Comparison of ENCODE assay signal across 18 cellular contexts in the genomic region with DNA sequence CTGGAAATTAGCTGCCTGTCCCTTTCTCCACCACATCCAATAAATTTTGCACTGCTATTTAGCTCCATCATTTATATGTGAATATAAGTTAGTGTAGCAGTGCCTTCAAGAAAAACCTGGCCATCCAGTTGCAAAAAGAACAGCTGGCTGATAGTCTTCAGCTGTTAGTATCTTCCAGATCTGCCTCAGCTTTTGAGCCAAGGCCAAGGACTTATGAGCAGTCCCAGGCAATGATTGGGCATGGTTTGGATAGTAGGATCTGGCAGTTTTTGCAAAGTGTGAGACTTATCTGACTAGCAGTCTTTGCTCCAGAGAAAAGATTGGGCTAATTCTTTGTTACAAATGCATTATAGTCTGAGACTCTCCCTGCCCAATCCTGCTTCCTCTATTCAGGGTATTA.
DNase-seq lines count a peak whose midpoint lies in the region; ATAC-seq and TF ChIP-seq lines count a peak whose summit lies in the region.
"Had no signal": no experiment of that assay in that cellular context is flagged by ENCODE, and none has a peak within 500 bp of the region (broad histone marks: within the 10 kb centered on the region; RNA-seq: fewer than 3 reads in every experiment).

No MANE protein-coding gene starts in this region.

- H3K9ac ChIP-seq in Loucy (ENCODE audit: low read depth, low read length, poor library complexity, severe bottlenecking) (no peak overlapping the region), fibroblast of lung (ENCODE audit: insufficient read depth, low read length) (no peak overlapping the region)

- ATAC-seq in activated CD8-positive, alpha-beta memory T cell treated with anti-CD3 and anti-CD28 coated beads, Interleukin-2, amount 10 ng/mL, durations not matched to agents 7 days and 5 days, result no peak

- no peak overlapping the region for H3K4me2 ChIP-seq in Loucy (ENCODE audit: low read depth, low read length, poor library complexity, severe bottlenecking)
- no peak overlapping the region for H3K4me2 ChIP-seq in fibroblast of lung (ENCODE audit: extremely low read depth, insufficient read depth, low read length)

- H3K9me2 ChIP-seq in Loucy (replicated peaks; ENCODE audit: low read depth, low read length), result no peaks in the 10 kb centered on the region

- H3K27me3 ChIP-seq in Loucy (ENCODE audit: insufficient read depth, low read length, poor library complexity, severe bottlenecking) (no peaks in the 10 kb centered on the region), fibroblast of lung (ENCODE audit: control insufficient read depth, insufficient read depth, low read length) (no peaks in the 10 kb centered on the region)

- no peaks in the 10 kb centered on the region for H3K27me3 Mint-ChIP-seq in mesothelial cell of epicardium (ENCODE audit: low read depth)
- H3K27me3 Mint-ChIP-seq in activated CD8-positive, alpha-beta memory T cell treated with anti-CD3 and anti-CD28 coated beads, Interleukin-2, amount 10 ng/mL, durations not matched to agents 7 days and 5 days, result no peaks in the 10 kb centered on the region

- H3K79me2 ChIP-seq in Loucy (ENCODE audit: insufficient read depth, low read length), result no peaks in the 10 kb centered on the region
- no peaks in the 10 kb centered on the region for H3K79me2 ChIP-seq in fibroblast of lung (ENCODE audit: control insufficient read depth, insufficient read depth, low read length)

- peak overlapping the region; percentile 68 for H2AFZ ChIP-seq in Loucy (ENCODE audit: low read length)
- no peak overlapping the region for H2AFZ ChIP-seq in fibroblast of lung (ENCODE audit: low read length)

- peaks cover 17% of the 10 kb centered on the region for H3K9me3 Mint-ChIP-seq in mesothelial cell of epicardium
- peaks cover 4% of the 10 kb centered on the region for H3K9me3 Mint-ChIP-seq in activated CD8-positive, alpha-beta memory T cell treated with anti-CD3 and anti-CD28 coated beads, Interleukin-2, amount 10 ng/mL, durations not matched to agents 7 days and 5 days (ENCODE audit: low read depth)

- peaks cover 53% of the 10 kb centered on the region for H3K4me1 Mint-ChIP-seq in mesothelial cell of epicardium
- no peaks in the 10 kb centered on the region for H3K4me1 Mint-ChIP-seq in activated CD8-positive, alpha-beta memory T cell treated with anti-CD3 and anti-CD28 coated beads, Interleukin-2, amount 10 ng/mL, durations not matched to agents 7 days and 5 days

- no peaks in the 10 kb centered on the region for H4K20me1 ChIP-seq in Loucy (ENCODE audit: insufficient read depth, low read length, poor library complexity, severe bottlenecking)
- no peaks in the 10 kb centered on the region for H4K20me1 ChIP-seq in fibroblast of lung (ENCODE audit: control insufficient read depth, extremely low read depth, insufficient read depth, low read length)

- peaks cover 18% of the 10 kb centered on the region for H3K36me3 Mint-ChIP-seq in mesothelial cell of epicardium
- H3K36me3 Mint-ChIP-seq in activated CD8-positive, alpha-beta memory T cell treated with anti-CD3 and anti-CD28 coated beads, Interleukin-2, amount 10 ng/mL, durations not matched to agents 7 days and 5 days, result no peaks in the 10 kb centered on the region

- no peaks in the 10 kb centered on the region for H3F3A ChIP-seq in Loucy (ENCODE audit: low read depth)

- H3K4me3 Mint-ChIP-seq in mesothelial cell of epicardium, result no peak overlapping the region
- no peak overlapping the region for H3K4me3 Mint-ChIP-seq in activated CD8-positive, alpha-beta memory T cell treated with anti-CD3 and anti-CD28 coated beads, Interleukin-2, amount 10 ng/mL, durations not matched to agents 7 days and 5 days

- peak overlapping the region; percentile 88 for H3K27ac Mint-ChIP-seq in mesothelial cell of epicardium
- no peak overlapping the region for H3K27ac Mint-ChIP-seq in activated CD8-positive, alpha-beta memory T cell treated with anti-CD3 and anti-CD28 coated beads, Interleukin-2, amount 10 ng/mL, durations not matched to agents 7 days and 5 days

- H3K36me3 ChIP-seq in Loucy (ENCODE audit: insufficient read depth, low read length) (no peaks in the 10 kb centered on the region; the same call in 1 of the 2 replicates), fibroblast of lung (ENCODE audit: control insufficient read depth, insufficient read depth, low read length) (no peaks in the 10 kb centered on the region)

- DNase-seq in AG10803 (ENCODE audit: low read depth), result peak; percentile 29
- DNase-seq in fibroblast of lung (ENCODE audit: low read depth in 2 of 2), result peak; percentile 6 to 73
- DNase-seq in mesothelial cell of epicardium (ENCODE audit: low spot score in 2 of 2, unreplicated experiment in 2 of 2), result no peak
- no peak for DNase-seq in cortex of kidney (lab: John Stamatoyannopoulos, UW)
- no peak for DNase-seq in stimulated activated CD4-positive, alpha-beta T cell treated with anti-CD3 and anti-CD28 coated beads, Interleukin-1b, Interleukin-23, amount 100 ng/mL, for 48 hours
- DNase-seq in activated CD8-positive, alpha-beta memory T cell treated with anti-CD3 and anti-CD28 coated beads, Interleukin-2, amount 10 ng/mL, durations not matched to agents 7 days and 5 days, result no peak
- no peak for DNase-seq in activated CD4-positive, alpha-beta T cell treated with anti-CD3 and anti-CD28 coated beads for 1 hour
- DNase-seq: C1 segment of cervical spinal cord, EL, KBM-7, NCI-H1092 treated with DMSO at 0.1 percent for 48 hours, NCI-H1694, NCI-H2107, NCI-H226, NCI-H526, RPMI8226 had no signal

- H3K4me1 ChIP-seq in Loucy (ENCODE audit: insufficient read depth, low read length, poor library complexity, severe bottlenecking) (peaks cover 6% of the 10 kb centered on the region), fibroblast of lung (ENCODE audit: control insufficient read depth, extremely low read depth, insufficient read depth, low read length) (no peaks in the 10 kb centered on the region)

- no peak overlapping the region for H3K27ac ChIP-seq in fibroblast of lung (ENCODE audit: insufficient read depth, low read length)
- H3K27ac ChIP-seq: 22Rv1 had no signal

- TF ChIP-seq CTCF in AG10803 (conservative IDR thresholded peaks at IDR 0.05; ENCODE audit: low read length) (no peak), Loucy (conservative IDR thresholded peaks at IDR 0.05; ENCODE audit: low read length) (no peak), fibroblast of lung (conservative IDR thresholded peaks at IDR 0.05 in 1 of 2, IDR thresholded peaks at IDR 0.05 in 1 of 2; ENCODE audit: low read depth in 1 of 2, low read length in 2 of 2) (no peak), mesothelial cell of epicardium (IDR thresholded peaks at IDR 0.05; ENCODE audit: unreplicated experiment) (no peak)

- no peaks in the 10 kb centered on the region for H3K9me3 ChIP-seq in Loucy (ENCODE audit: insufficient read depth, low read depth, low read length)
- H3K9me3 ChIP-seq in fibroblast of lung (ENCODE audit: control insufficient read depth, insufficient read depth, low read depth, low read length), result no peaks in the 10 kb centered on the region

- CTCF ChIA-PET in activated CD8-positive, alpha-beta memory T cell treated with anti-CD3 and anti-CD28 coated beads, Interleukin-2, amount 10 ng/mL, durations not matched to agents 7 days and 5 days (lab: Charles Lee), result no interaction called here

- H3K4me3 ChIP-seq in AG10803 (ENCODE audit: low read length), result no peak overlapping the region
- no peak overlapping the region for H3K4me3 ChIP-seq in Loucy (ENCODE audit: low read length, poor library complexity, severe bottlenecking)
- no peak overlapping the region for H3K4me3 ChIP-seq in fibroblast of lung (replicated peaks in 1 of 4; ENCODE audit: control extremely low read depth in 1 of 4, insufficient read depth in 1 of 4, low read depth in 3 of 4, low read length in 4 of 4)

Comparison
In these comparisons a context has a peak if more than half of its experiments do, and no peak if none do; other contexts are left out.
1. DNase-seq: peak in AG10803 (single experiment) and fibroblast of lung (2 of 2); none in mesothelial cell of epicardium (0 of 2), cortex of kidney (single experiment), stimulated activated CD4-positive, alpha-beta T cell treated with anti-CD3 and anti-CD28 coated beads, Interleukin-1b, Interleukin-23, amount 100 ng/mL, for 48 hours (single experiment), activated CD8-positive, alpha-beta memory T cell treated with anti-CD3 and anti-CD28 coated beads, Interleukin-2, amount 10 ng/mL, durations not matched to agents 7 days and 5 days (single experiment) and activated CD4-positive, alpha-beta T cell treated with anti-CD3 and anti-CD28 coated beads for 1 hour (single experiment).